In genomic region chr15:40900256-40901052, GRCh38 we compare ENCODE assay signal across 20 cellular contexts. TPM values are rescaled to one million over a fixed set of nuclear protein-coding genes. Genes with fewer than 3 reads are reported as not detected.
"Had no signal": no experiment of that assay in that cellular context is flagged by ENCODE, and none has a peak within 500 bp of the region (broad histone marks: within the 10 kb centered on the region; RNA-seq: fewer than 3 reads in every experiment).

No MANE protein-coding gene starts in this region.

- H3K4me3 Mint-ChIP-seq: activated CD4-positive, alpha-beta memory T cell treated with anti-CD3 and anti-CD28 coated beads, Interleukin-2, amount 10 ng/mL, durations not matched to agents 7 days and 5 days; activated naive CD8-positive, alpha-beta T cell treated with anti-CD3 and anti-CD28 coated beads, Interleukin-2, amount 50 U/mL, for 24 hours; activated T-helper 1 cell treated with anti-CD3 and anti-CD28 coated beads, Interleukin-12 subunit alpha, Interleukin-12 subunit beta, Interleukin-2, Interleukin-4 antibody, amounts not matched to agents 30 ng/mL and 10 ng/mL and 1 ng/mL, durations not matched to agents 14 hours and 24 hours and 36 hours; neural crest cell had no signal

- H3K9me3 ChIP-seq: ascending aorta, colonic mucosa, heart left ventricle, tibial artery, uterus had no signal

- H3K27me3 Mint-ChIP-seq: activated CD4-positive, alpha-beta memory T cell treated with anti-CD3 and anti-CD28 coated beads, Interleukin-2, amount 10 ng/mL, durations not matched to agents 7 days and 5 days; activated naive CD8-positive, alpha-beta T cell treated with anti-CD3 and anti-CD28 coated beads, Interleukin-2, amount 50 U/mL, for 24 hours had no signal

- H2AFZ ChIP-seq: parathyroid adenoma had no signal

- H3K36me3 ChIP-seq: uterus had no signal

- H3K4me3 ChIP-seq: ascending aorta, colonic mucosa, heart left ventricle, skin epidermis, tibial artery, uterus had no signal

- H3K27ac Mint-ChIP-seq: activated CD4-positive, alpha-beta memory T cell treated with anti-CD3 and anti-CD28 coated beads, Interleukin-2, amount 10 ng/mL, durations not matched to agents 7 days and 5 days; activated naive CD8-positive, alpha-beta T cell treated with anti-CD3 and anti-CD28 coated beads, Interleukin-2, amount 50 U/mL, for 24 hours; activated T-helper 1 cell treated with anti-CD3 and anti-CD28 coated beads, Interleukin-12 subunit alpha, Interleukin-12 subunit beta, Interleukin-2, Interleukin-4 antibody, amounts not matched to agents 30 ng/mL and 10 ng/mL and 1 ng/mL, durations not matched to agents 14 hours and 24 hours and 36 hours had no signal

- H3K27me3 ChIP-seq: ascending aorta, colonic mucosa, heart left ventricle, tibial artery, uterus had no signal

- DNase-seq: activated CD4-positive, alpha-beta memory T cell treated with anti-CD3 and anti-CD28 coated beads, Interleukin-2, amount 10 ng/mL, durations not matched to agents 7 days and 5 days; activated CD8-positive, alpha-beta memory T cell treated with anti-CD3 and anti-CD28 coated beads, Interleukin-2, amount 50 U/mL, for 4 hours; activated naive CD4-positive, alpha-beta T cell treated with Interleukin-2 at 50 U/mL for 16 hours; activated naive CD8-positive, alpha-beta T cell treated with anti-CD3 and anti-CD28 coated beads, Interleukin-2, amount 50 U/mL, for 24 hours; colonic mucosa; foreskin melanocyte; heart left ventricle; islet precursor cell; left ventricle myocardium superior; mesendoderm; retina; T1000; tibial artery; uterus had no signal

- H3K27ac ChIP-seq: ascending aorta, colonic mucosa, heart left ventricle, parathyroid adenoma, skin epidermis, tibial artery, uterus, VCaP had no signal

- ATAC-seq: activated naive CD8-positive, alpha-beta T cell treated with anti-CD3 and anti-CD28 coated beads, Interleukin-2, amount 50 U/mL, for 24 hours; heart left ventricle; left ventricle myocardium superior had no signal

- H3K9ac ChIP-seq: parathyroid adenoma had no signal

- H3K79me2 ChIP-seq: parathyroid adenoma had no signal

- H3K4me1 ChIP-seq: parathyroid adenoma, uterus had no signal

- H3K9me3 Mint-ChIP-seq: activated CD4-positive, alpha-beta memory T cell treated with anti-CD3 and anti-CD28 coated beads, Interleukin-2, amount 10 ng/mL, durations not matched to agents 7 days and 5 days; activated naive CD8-positive, alpha-beta T cell treated with anti-CD3 and anti-CD28 coated beads, Interleukin-2, amount 50 U/mL, for 24 hours; activated T-helper 1 cell treated with anti-CD3 and anti-CD28 coated beads, Interleukin-12 subunit alpha, Interleukin-12 subunit beta, Interleukin-2, Interleukin-4 antibody, amounts not matched to agents 30 ng/mL and 10 ng/mL and 1 ng/mL, durations not matched to agents 14 hours and 24 hours and 36 hours; neural crest cell had no signal

RNA-seq across cellular contexts. Expression of gene RHOV, which starts 26.4 kb away (rescaled TPM):
- total RNA-seq: activated CD4-positive, alpha-beta memory T cell treated with anti-CD3 and anti-CD28 coated beads, Interleukin-2, amount 10 ng/mL, durations not matched to agents 7 days and 5 days; ascending aorta; heart left ventricle; left ventricle myocardium superior had no signal
- polyA plus RNA-seq: heart left ventricle had no signal

RNA-seq across cellular contexts. Expression of gene DLL4, which starts 28.7 kb away (rescaled TPM):
- total RNA-seq: activated CD4-positive, alpha-beta memory T cell treated with anti-CD3 and anti-CD28 coated beads, Interleukin-2, amount 10 ng/mL, durations not matched to agents 7 days and 5 days had no signal
